ENCODE assay signal across 12 cellular contexts in genomic region chr3:67290424-67290823, GRCh38.
DNase-seq lines count a peak whose midpoint lies in the region; ATAC-seq and TF ChIP-seq lines count a peak whose summit lies in the region.
"Had no signal": no experiment of that assay in that cellular context is flagged by ENCODE, and none has a peak within 500 bp of the region (broad histone marks: within the 10 kb centered on the region; RNA-seq: fewer than 3 reads in every experiment).

No MANE protein-coding gene starts in this region.

- H3K9me3 ChIP-seq in upper lobe of right lung = no peaks in the 10 kb centered on the region

- DNase-seq in SIG-M5 treated with dmso at 0.1 percent for 504 hours (lab: John Stamatoyannopoulos, UW; ENCODE audit: unreplicated experiment) (peak; percentile 82), SIG-M5 (lab: John Stamatoyannopoulos, UW) (no peak), dorsolateral prefrontal cortex (no peak), upper lobe of right lung (no peak), NCI-H187 (lab: John Stamatoyannopoulos, UW) (no peak), dermis blood vessel endothelial cell (no peak)
- DNase-seq: activated T-cell treated with anti-CD3 and anti-CD28 coated beads, Interleukin-2, amount 50 U/mL, for 1 hour; HFFc6; NCI-H1436 had no signal

- intact Hi-C loops in dorsolateral prefrontal cortex (cut with DNase I) = no loop called here
- intact Hi-C loops in upper lobe of right lung (cut with DNase I) = no loop called here

- peak overlapping the region in 50 of 59 donors; percentile 8 to 82 (median 62) for H3K27ac ChIP-seq in dorsolateral prefrontal cortex
- H3K27ac ChIP-seq in upper lobe of right lung = no peak overlapping the region
- H3K27ac ChIP-seq: 22Rv1 had no signal

- no peaks in the 10 kb centered on the region for H3K36me3 ChIP-seq in upper lobe of right lung

- H3K4me3 ChIP-seq in dorsolateral prefrontal cortex = no peak overlapping the region
- no peak overlapping the region for H3K4me3 ChIP-seq in upper lobe of right lung

- TF ChIP-seq CTCF in dorsolateral prefrontal cortex (IDR thresholded peaks at IDR 0.05 in 54 of 56, conservative IDR thresholded peaks at IDR 0.05 in 2 of 56; ENCODE audit: low read depth in 1 of 56, partially characterized antibody in 56 of 56) (no peak), upper lobe of right lung (IDR thresholded peaks at IDR 0.05) (no peak)

- peaks cover 13% of the 10 kb centered on the region for H3K4me1 ChIP-seq in upper lobe of right lung

- ATAC-seq in HG03159 (IDR thresholded peaks at IDR 0.05; ENCODE audit: unreplicated experiment) (peak; percentile 79), upper lobe of right lung (peak; percentile 85), GM18520 (IDR thresholded peaks at IDR 0.05; ENCODE audit: unreplicated experiment) (no peak)

- H3K27me3 ChIP-seq in dorsolateral prefrontal cortex = no peaks in the 10 kb centered on the region
- H3K27me3 ChIP-seq in upper lobe of right lung = no peaks in the 10 kb centered on the region
